17 cellular contexts compared by ENCODE assay signal in genomic region chr3:178768072-178768864, GRCh38.
DNase-seq lines count a peak whose midpoint lies in the region; ATAC-seq and TF ChIP-seq lines count a peak whose summit lies in the region.
"Had no signal": no experiment of that assay in that cellular context is flagged by ENCODE, and none has a peak within 500 bp of the region (broad histone marks: within the 10 kb centered on the region; RNA-seq: fewer than 3 reads in every experiment).

No MANE protein-coding gene starts in this region.

- H3K27ac ChIP-seq in MM.1S (ENCODE audit: low read length) (no peak overlapping the region), esophagus muscularis mucosa (replicated peaks in 1 of 4) (no peak overlapping the region)
- H3K27ac ChIP-seq: brain microvascular endothelial cell, right lobe of liver, transverse colon, WERI-Rb-1 had no signal

- no peaks in the 10 kb centered on the region for H4K20me1 ChIP-seq in MM.1S (ENCODE audit: insufficient read depth, low read length)

- H3K9me3 ChIP-seq in MM.1S (replicated peaks; ENCODE audit: insufficient read depth, low read length) (no peaks in the 10 kb centered on the region), esophagus muscularis mucosa (no peaks in the 10 kb centered on the region)
- H3K9me3 ChIP-seq: right lobe of liver, transverse colon had no signal

- H3K36me3 ChIP-seq in MM.1S (replicated peaks; ENCODE audit: insufficient read depth, low read length), result no peaks in the 10 kb centered on the region
- no peaks in the 10 kb centered on the region for H3K36me3 ChIP-seq in esophagus muscularis mucosa
- H3K36me3 ChIP-seq: brain microvascular endothelial cell, right lobe of liver, transverse colon, WERI-Rb-1 had no signal

- H3K4me1 ChIP-seq in MM.1S (ENCODE audit: low read length) (peaks cover 11% of the 10 kb centered on the region; the same call in 1 of the 2 replicates), esophagus muscularis mucosa (peaks cover 0 to 10% (median 5%) of the 10 kb centered on the region in 4 donors)
- H3K4me1 ChIP-seq: right lobe of liver, transverse colon had no signal

- no peak for TF ChIP-seq POLR2A in esophagus muscularis mucosa (IDR thresholded peaks at IDR 0.05; ENCODE audit: low read depth)

- intact Hi-C loops in esophagus muscularis mucosa (cut with DNase I), result no loop called here

- no peaks in the 10 kb centered on the region for H3K27me3 ChIP-seq in MM.1S (replicated peaks; ENCODE audit: insufficient read depth, low read length)
- H3K27me3 ChIP-seq in esophagus muscularis mucosa, result no peaks in the 10 kb centered on the region
- H3K27me3 ChIP-seq: brain microvascular endothelial cell, right lobe of liver, transverse colon had no signal

- peak; percentile 61 for DNase-seq in MM.1S
- no peak for DNase-seq in esophagus muscularis mucosa (ENCODE audit: extremely low spot score)
- no peak for DNase-seq in activated effector memory CD4-positive, alpha-beta T cell treated with Interleukin-2 at 50 U/mL for 16 hours
- no peak for DNase-seq in LoVo (ENCODE audit: low spot score)
- DNase-seq: activated naive CD4-positive, alpha-beta T cell treated with anti-CD3 and anti-CD28 coated beads for 36 hours; brain microvascular endothelial cell; effector CD8-positive, alpha-beta T cell; NCI-H1417 treated with DMSO at 0.1 percent for 48 hours; right lobe of liver; transverse colon; WERI-Rb-1 had no signal

- H3K9ac ChIP-seq in MM.1S (ENCODE audit: low read length), result no peak overlapping the region

- H3K4me2 ChIP-seq in MM.1S (ENCODE audit: low read depth, low read length), result no peak overlapping the region

- WGBS in esophagus muscularis mucosa, result 83% methylated on average over 5 of the region's 5 CpGs

- H3K79me2 ChIP-seq in MM.1S (ENCODE audit: low read length), result no peaks in the 10 kb centered on the region

- no peaks in the 10 kb centered on the region for H3K9me2 ChIP-seq in MM.1S (replicated peaks; ENCODE audit: insufficient read depth, low read length)

- ATAC-seq in GM18867 (IDR thresholded peaks at IDR 0.05; ENCODE audit: unreplicated experiment), result peak; percentile 87
- peak; percentile 66 for ATAC-seq in GM21423 (IDR thresholded peaks at IDR 0.05; ENCODE audit: unreplicated experiment)
- peak; percentile 54 for ATAC-seq in HG02973 (IDR thresholded peaks at IDR 0.05; ENCODE audit: unreplicated experiment)
- no peak for ATAC-seq in GM18873 (IDR thresholded peaks at IDR 0.05; ENCODE audit: low FRiP score, unreplicated experiment)
- ATAC-seq: K562, right lobe of liver had no signal

- no peaks in the 10 kb centered on the region for H3F3A ChIP-seq in MM.1S (ENCODE audit: insufficient read depth, low read length)

- no peak for TF ChIP-seq CTCF in MM.1S (IDR thresholded peaks at IDR 0.05; ENCODE audit: low read length)
- TF ChIP-seq CTCF in esophagus muscularis mucosa (IDR thresholded peaks at IDR 0.05), result no peak

- H2AFZ ChIP-seq in MM.1S (ENCODE audit: low read length), result no peak overlapping the region

- TF ChIP-seq EP300 in esophagus muscularis mucosa (IDR thresholded peaks at IDR 0.05), result no peak

- H3K4me3 ChIP-seq in MM.1S (ENCODE audit: low read length) (no peak overlapping the region), esophagus muscularis mucosa (no peak overlapping the region)
- H3K4me3 ChIP-seq: K562, lung, right lobe of liver, transverse colon had no signal
